In genomic region chr5:55338810-55339243, GRCh38 we compare ENCODE assay signal across 9 cellular contexts. TPM values are rescaled to one million over a fixed set of nuclear protein-coding genes. Genes with fewer than 3 reads are reported as not detected.
DNase-seq lines count a peak whose midpoint lies in the region; ATAC-seq and TF ChIP-seq lines count a peak whose summit lies in the region.
"Had no signal": no experiment of that assay in that cellular context is flagged by ENCODE, and none has a peak within 500 bp of the region (broad histone marks: within the 10 kb centered on the region; RNA-seq: fewer than 3 reads in every experiment).

No MANE protein-coding gene starts in this region.

- DNase-seq in left ventricle myocardium superior = no peak
- DNase-seq in right atrium auricular region (ENCODE audit: low spot score) = no peak
- DNase-seq in ascending aorta (ENCODE audit: low spot score in 2 of 2) = peak; percentile 39 to 76
- DNase-seq in tibial artery = peak; percentile 31 to 78
- no peak for DNase-seq in Kasumi-1 (lab: John Stamatoyannopoulos, UW)
- DNase-seq in GOT3 (lab: John Stamatoyannopoulos, UW) = no peak
- no peak for DNase-seq in SHP77 treated with DMSO at 0.1 percent for 48 hours (lab: John Stamatoyannopoulos, UW)
- DNase-seq: mesendoderm had no signal

- H3K36me3 ChIP-seq in right atrium auricular region = peaks cover 15% of the 10 kb centered on the region
- no peaks in the 10 kb centered on the region for H3K36me3 ChIP-seq in ascending aorta
- H3K36me3 ChIP-seq in tibial artery = peaks cover 0 to 4% (median 3%) of the 10 kb centered on the region in 3 donors

- intact Hi-C loops in left ventricle myocardium superior (cut with micrococcal nuclease) = no loop called here
- intact Hi-C loops in ascending aorta (cut with DNase I) = no loop called here
- intact Hi-C loops in tibial artery (cut with DNase I; ENCODE audit: low total_unique reads) = no loop called here

- H3K4me1 ChIP-seq in right atrium auricular region = no peaks in the 10 kb centered on the region
- H3K4me1 ChIP-seq in ascending aorta = peaks cover 0 to 15% of the 10 kb centered on the region in 2 donors
- H3K4me1 ChIP-seq in tibial artery = peaks cover 0 to 40% (median 4%) of the 10 kb centered on the region in 4 donors

- H3K9me3 ChIP-seq in right atrium auricular region (no peaks in the 10 kb centered on the region), ascending aorta (no peaks in the 10 kb centered on the region), tibial artery (no peaks in the 10 kb centered on the region)

- H3K4me3 ChIP-seq in right atrium auricular region = no peak overlapping the region
- no peak overlapping the region for H3K4me3 ChIP-seq in ascending aorta
- no peak overlapping the region for H3K4me3 ChIP-seq in tibial artery

- TF ChIP-seq CTCF in right atrium auricular region (IDR thresholded peaks at IDR 0.05) = no peak
- TF ChIP-seq CTCF in ascending aorta (IDR thresholded peaks at IDR 0.05) = no peak
- TF ChIP-seq CTCF in tibial artery (IDR thresholded peaks at IDR 0.05) = no peak

- ATAC-seq in left ventricle myocardium superior (peak; percentile 38), HG03442 (IDR thresholded peaks at IDR 0.05; ENCODE audit: unreplicated experiment) (peak; percentile 79)

- H3K27me3 ChIP-seq in right atrium auricular region = no peaks in the 10 kb centered on the region
- no peaks in the 10 kb centered on the region for H3K27me3 ChIP-seq in ascending aorta
- H3K27me3 ChIP-seq in tibial artery = no peaks in the 10 kb centered on the region

- H3K27ac ChIP-seq in right atrium auricular region (no peak overlapping the region), ascending aorta (peak overlapping the region; percentile 38 to 63), tibial artery (peak overlapping the region; percentile 39 to 61)

RNA-seq across cellular contexts. Expression of gene MTREX, which starts 31.0 kb away (rescaled TPM):
- total RNA-seq in left ventricle myocardium superior (69.9 TPM), right atrium auricular region (10 to 100 TPM; 56.7 to 86.0 TPM), ascending aorta (17.1 TPM)

RNA-seq across cellular contexts. Expression of gene DHX29, which starts 31.3 kb away (rescaled TPM):
- total RNA-seq in left ventricle myocardium superior (20.7 TPM), right atrium auricular region (10 to 100 TPM; 17.5 to 20.9 TPM), ascending aorta (11.3 TPM)

Comparison
In these comparisons a context has a peak if more than half of its experiments do, and no peak if none do; other contexts are left out.
1. DNase-seq: peak in ascending aorta (2 of 2) and tibial artery (2 of 2); none in left ventricle myocardium superior (single experiment), right atrium auricular region (single experiment), Kasumi-1 (0 of 2), GOT3 (single experiment) and SHP77 treated with DMSO at 0.1 percent for 48 hours (single experiment).
2. H3K27ac ChIP-seq: peak in ascending aorta (2 of 2) and tibial artery (2 of 2); none in right atrium auricular region (0 of 2).